Comparison of ENCODE assay signal across 9 cellular contexts in the genomic region with DNA sequence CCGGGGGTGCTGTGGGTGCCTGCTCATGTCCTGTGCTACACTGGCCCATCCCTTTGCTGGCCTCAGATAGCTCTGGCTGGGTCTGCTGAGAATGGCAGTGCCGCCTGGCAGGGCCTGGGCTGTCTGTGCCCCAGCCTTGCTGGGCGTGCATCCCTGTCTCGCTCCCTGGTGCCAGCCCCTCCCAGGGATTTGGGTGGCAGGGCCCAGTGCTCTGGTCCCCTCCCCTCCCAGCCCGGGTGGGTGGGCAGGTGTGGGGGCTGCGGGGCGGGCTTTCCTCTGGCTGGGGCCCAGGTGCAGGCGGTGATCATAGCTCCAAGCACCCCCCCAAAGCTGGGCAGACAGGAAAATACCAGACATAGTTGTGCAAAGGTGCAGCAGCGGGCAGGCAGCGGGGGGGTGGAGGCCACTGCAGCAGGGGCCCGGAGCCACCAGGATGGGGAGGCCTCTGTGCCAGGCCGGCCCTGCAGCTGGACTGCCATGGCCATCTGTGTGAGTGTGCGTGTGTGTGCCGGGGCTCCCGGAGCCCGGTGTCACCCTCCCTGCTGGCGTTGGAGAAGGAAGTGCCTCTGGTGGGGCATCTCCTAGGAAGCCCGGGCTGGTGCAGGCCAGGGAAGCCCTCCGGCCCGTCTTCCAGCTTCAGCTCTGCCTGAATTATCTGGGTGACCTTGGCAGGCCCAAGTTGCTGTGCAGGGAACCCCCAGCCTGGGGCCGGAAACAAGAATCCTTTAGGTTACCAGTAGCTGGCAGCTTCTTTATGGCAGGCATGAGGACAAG. TPM values are rescaled to one million over a fixed set of nuclear protein-coding genes. Genes with fewer than 3 reads are reported as not detected.
DNase-seq lines count a peak whose midpoint lies in the region; ATAC-seq, FAIRE-seq and TF ChIP-seq lines count a peak whose summit lies in the region.
"Had no signal": no experiment of that assay in that cellular context is flagged by ENCODE, and none has a peak within 500 bp of the region (broad histone marks: within the 10 kb centered on the region; RNA-seq: fewer than 3 reads in every experiment).

No MANE protein-coding gene starts in this region.

- no peak overlapping the region for H3K23ac ChIP-seq in neuronal stem cell (ENCODE audit: low read depth, low read length, poor library complexity)

- H4K8ac ChIP-seq in neuronal stem cell (ENCODE audit: low read depth, low read length), result peak overlapping the region; percentile 17

- peaks cover 18 to 38% of the 10 kb centered on the region in 2 donors for H3K4me1 ChIP-seq in neuronal stem cell (ENCODE audit: control insufficient read depth in 2 of 2, insufficient read depth in 1 of 2, low read depth in 1 of 2, low read length in 2 of 2)
- peaks cover 70% of the 10 kb centered on the region for H3K4me1 ChIP-seq in upper lobe of right lung

- H3K27me3 ChIP-seq in neuronal stem cell (ENCODE audit: control insufficient read depth in 3 of 3, insufficient read depth in 3 of 3, low read depth in 1 of 3, low read length in 3 of 3) (no peaks in the 10 kb centered on the region), upper lobe of right lung (no peaks in the 10 kb centered on the region)

- no peak overlapping the region for H2BK15ac ChIP-seq in neuronal stem cell (ENCODE audit: low read length)

- H3K4ac ChIP-seq in neuronal stem cell (ENCODE audit: low read length), result peak overlapping the region; percentile 37

- H3K4me2 ChIP-seq in neuronal stem cell (ENCODE audit: insufficient read depth, low read length, poor library complexity, severe bottlenecking), result no peak overlapping the region
- H3K4me2 ChIP-seq: PC-9 had no signal

- H2BK120ac ChIP-seq in neuronal stem cell (ENCODE audit: low read depth, low read length), result no peak overlapping the region

- H3K36me3 ChIP-seq in neuronal stem cell (replicated peaks in 1 of 2; ENCODE audit: control insufficient read depth in 2 of 2, insufficient read depth in 2 of 2, low read length in 2 of 2) (no peaks in the 10 kb centered on the region), upper lobe of right lung (no peaks in the 10 kb centered on the region)

- CTCF ChIA-PET in RWPE1 (lab: Yijun Ruan, JAX), result interaction anchor here (0.8 to 1.2 kb wide), 3 partner anchors 14 to 79 kb away, joined by 3 to 6 read pairs (median 6); a partner anchor contains a TSS

- H3K14ac ChIP-seq in neuronal stem cell (ENCODE audit: low read length), result peak overlapping the region; percentile 38

- H3K9ac ChIP-seq in neuronal stem cell (ENCODE audit: low read depth, low read length, poor library complexity), result peak overlapping the region; percentile 21

- FAIRE-seq in frontal cortex (lab: Jason Lieb, UNC), result no peak

- no peak overlapping the region for H3K4me3 ChIP-seq in neuronal stem cell (ENCODE audit: low read length in 2 of 2)
- no peak overlapping the region for H3K4me3 ChIP-seq in upper lobe of right lung
- H3K4me3 ChIP-seq: PC-9 had no signal

- DNase-seq in RWPE1 (ENCODE audit: low spot score) (peak; percentile 76), frontal cortex (ENCODE audit: low spot score in 2 of 2) (peak; percentile 65 to 77), neuronal stem cell (ENCODE audit: low spot score) (no peak), upper lobe of right lung (peak; percentile 78), HPDE6-E6E7 (ENCODE audit: extremely low spot score) (no peak), CD1c-positive myeloid dendritic cell (ENCODE audit: extremely low spot score) (no peak), T-helper 9 cell (no peak)
- DNase-seq: NCI-H1105 treated with DMSO at 0.1 percent for 48 hours had no signal

- H2BK5ac ChIP-seq in neuronal stem cell (ENCODE audit: low read length), result no peak overlapping the region

- peak; percentile 65 for ATAC-seq in upper lobe of right lung

- POLR2A ChIA-PET in RWPE1 (lab: Yijun Ruan, JAX; ENCODE audit: low non-redundant PET), result no interaction called here

- peaks cover 36% of the 10 kb centered on the region for H3K79me1 ChIP-seq in neuronal stem cell (ENCODE audit: low read depth, low read length)

- intact Hi-C loops in upper lobe of right lung (cut with DNase I), result no loop called here

- peak overlapping the region; percentile 97 for H3K27ac ChIP-seq in RWPE1
- H3K27ac ChIP-seq in neuronal stem cell (replicated peaks; ENCODE audit: low read length), result no peak overlapping the region
- H3K27ac ChIP-seq in upper lobe of right lung, result peak overlapping the region; percentile 83
- H3K27ac ChIP-seq: PC-9 had no signal

- H2BK12ac ChIP-seq in neuronal stem cell (ENCODE audit: low read length), result no peak overlapping the region

- H2AK5ac ChIP-seq in neuronal stem cell (ENCODE audit: low read depth, low read length), result peak overlapping the region; percentile 37

- H4K91ac ChIP-seq in neuronal stem cell (ENCODE audit: low read depth, low read length, poor library complexity), result no peak overlapping the region

- no peaks in the 10 kb centered on the region for H3K9me3 ChIP-seq in neuronal stem cell (replicated peaks in 1 of 2; ENCODE audit: control insufficient read depth in 2 of 2, insufficient read depth in 1 of 2, low read depth in 1 of 2, low read length in 2 of 2)
- no peaks in the 10 kb centered on the region for H3K9me3 ChIP-seq in upper lobe of right lung

- TF ChIP-seq CTCF in RWPE1 (conservative IDR thresholded peaks at IDR 0.05; ENCODE audit: low read depth) (no peak), upper lobe of right lung (IDR thresholded peaks at IDR 0.05) (no peak)

- H2AFZ ChIP-seq in neuronal stem cell (ENCODE audit: low read length), result no peak overlapping the region
- H2AFZ ChIP-seq: PC-9 had no signal

- H3K18ac ChIP-seq in neuronal stem cell (ENCODE audit: low read length), result peak overlapping the region; percentile 71

- no CpG with 5 or more reads among the region's 21 CpGs for WGBS in neuronal stem cell (ENCODE audit: extremely low coverage in 2 of 2, insufficient read length in 2 of 2, insufficient replicate concordance in 1 of 2), 2 donors

RNA-seq across cellular contexts. Expression of a gene that starts 7.4 kb away (rescaled TPM):
- total RNA-seq in frontal cortex (8.6 TPM), upper lobe of right lung (34.1 TPM)
- 7.6 TPM for polyA plus RNA-seq in neuronal stem cell (2013, experiment 1 of 2)
- 7.9 TPM for polyA plus RNA-seq in neuronal stem cell (2013, experiment 2 of 2)

RNA-seq across cellular contexts. Expression of a gene that starts 27.9 kb away (rescaled TPM):
- 28.5 TPM for total RNA-seq in frontal cortex
- polyA plus RNA-seq in neuronal stem cell (2013, experiment 1 of 2), result 76.9 TPM
- polyA plus RNA-seq in neuronal stem cell (2013, experiment 2 of 2), result 74.7 TPM
- total RNA-seq in upper lobe of right lung, result 41.2 TPM

RNA-seq across cellular contexts. Expression of a gene that starts 48.4 kb away (rescaled TPM):
- total RNA-seq in frontal cortex (1.6 TPM), upper lobe of right lung (20.3 TPM)
- 7.8 TPM for polyA plus RNA-seq in neuronal stem cell (2013, experiment 1 of 2)
- polyA plus RNA-seq in neuronal stem cell (2013, experiment 2 of 2), result 7.6 TPM

RNA-seq across cellular contexts. Expression of a gene that starts 50.4 kb away (rescaled TPM):
- total RNA-seq in frontal cortex (14.7 TPM), upper lobe of right lung (9.6 TPM)
- 18.5 TPM for polyA plus RNA-seq in neuronal stem cell (2013, experiment 1 of 2)
- polyA plus RNA-seq in neuronal stem cell (2013, experiment 2 of 2), result 20.5 TPM

Comparison
In these comparisons a context has a peak if more than half of its experiments do, and no peak if none do; other contexts are left out.
1. DNase-seq: peak in RWPE1 (single experiment), frontal cortex (2 of 2) and upper lobe of right lung (single experiment); none in neuronal stem cell (single experiment), HPDE6-E6E7 (single experiment), CD1c-positive myeloid dendritic cell (single experiment) and T-helper 9 cell (single experiment).